Comparison of ENCODE assay signal across 1 cellular context in genomic region chr20:23132293-23132929, GRCh38.
TF ChIP-seq lines count a peak whose summit lies in the region.

No MANE protein-coding gene starts in this region.

TF ChIP-seq in K562, 482 proteins besides CTCF, POLR2A, EP300 and RAD21 (continued from another document and continues in another):
- TF ChIP-seq NRF1 (conservative IDR thresholded peaks at IDR 0.05 in 1 of 2, IDR thresholded peaks at IDR 0.05 in 1 of 2) = peak; percentile 62 to 63
- no peak for TF ChIP-seq LARP7 (IDR thresholded peaks at IDR 0.05)
- TF ChIP-seq PCBP1 (IDR thresholded peaks at IDR 0.05; ENCODE audit: low read depth, low read length, poor library complexity, severe bottlenecking) = no peak
- no peak for TF ChIP-seq ILK (tag; IDR thresholded peaks at IDR 0.05; ENCODE audit: borderline replicate concordance, low read depth)
- TF ChIP-seq NFATC3 (IDR thresholded peaks at IDR 0.05) = 0 out of 2 replicates have a peak, but pooled peaks have one; percentile 18
- TF ChIP-seq KAT8 (IDR thresholded peaks at IDR 0.05; ENCODE audit: low read depth) = no peak
- TF ChIP-seq SAP30 (IDR thresholded peaks at IDR 0.05; ENCODE audit: borderline replicate concordance, insufficient read depth, low read depth, low read length, poor library complexity, severe bottlenecking) = peak; percentile 7
- no peak for TF ChIP-seq USF2 (CRISPR knock-in tag; IDR thresholded peaks at IDR 0.05)
- TF ChIP-seq CEBPG (CRISPR knock-in tag; IDR thresholded peaks at IDR 0.05) = peak; percentile 80
- peak in 1 of 2 experiments; percentile 82; a peak in 3 of 4 replicates for TF ChIP-seq CEBPG (tag; conservative IDR thresholded peaks at IDR 0.05 in 1 of 2, IDR thresholded peaks at IDR 0.05 in 1 of 2)
- no peak for TF ChIP-seq CCAR2 (IDR thresholded peaks at IDR 0.05; ENCODE audit: low read depth, low read length)
- 0 out of 2 replicates have a peak, but pooled peaks have one; percentile 9 for TF ChIP-seq ETV1 (tag; conservative IDR thresholded peaks at IDR 0.05; ENCODE audit: low read depth)
- peak; percentile 58 for TF ChIP-seq POLR2B (IDR thresholded peaks at IDR 0.05; ENCODE audit: low read depth, partially characterized antibody)
- no peak for TF ChIP-seq ZNF76 (CRISPR knock-in tag; IDR thresholded peaks at IDR 0.05; ENCODE audit: borderline replicate concordance)
- TF ChIP-seq CREB1 (IDR thresholded peaks at IDR 0.05) = peak; percentile 92
- peak; percentile 80 for TF ChIP-seq CREB1 (CRISPR knock-in tag; IDR thresholded peaks at IDR 0.05)
- peak; percentile 14 for TF ChIP-seq CHD1 (IDR thresholded peaks at IDR 0.05; ENCODE audit: low read length)
- 0 out of 2 replicates have a peak, but pooled peaks have one; percentile 2 for TF ChIP-seq ZBTB5 (IDR thresholded peaks at IDR 0.05)
- no peak for TF ChIP-seq CHD2 (IDR thresholded peaks at IDR 0.05; ENCODE audit: low read depth, low read length)
- TF ChIP-seq TAF7 (tag; IDR thresholded peaks at IDR 0.05) = 0 out of 2 replicates have a peak, but pooled peaks have one; percentile 25
- TF ChIP-seq NCOA4 (IDR thresholded peaks at IDR 0.05; ENCODE audit: partially characterized antibody) = no peak
- TF ChIP-seq HLTF (IDR thresholded peaks at IDR 0.05) = no peak
- no peak for TF ChIP-seq CEBPZ (IDR thresholded peaks at IDR 0.05; ENCODE audit: borderline replicate concordance, low read depth, low read length)
- no peak for TF ChIP-seq SRSF9 (IDR thresholded peaks at IDR 0.05; ENCODE audit: borderline replicate concordance, low read depth, low read length)
- TF ChIP-seq NR0B1 (IDR thresholded peaks at IDR 0.05; ENCODE audit: partially characterized antibody) = no peak
- TF ChIP-seq ZNF609 (CRISPR knock-in tag; IDR thresholded peaks at IDR 0.05; ENCODE audit: borderline replicate concordance) = peak; percentile 65; the same call in 1 of the 2 replicates
- TF ChIP-seq NFRKB (IDR thresholded peaks at IDR 0.05; ENCODE audit: low read depth) = peak; percentile 93
- TF ChIP-seq POLR2H (tag; IDR thresholded peaks at IDR 0.05; ENCODE audit: low read depth) = peak; percentile 65; the same call in 1 of the 2 replicates
- TF ChIP-seq CSDE1 (IDR thresholded peaks at IDR 0.05) = 0 out of 4 replicates have a peak, but pooled peaks of 1 of the 2 experiments have one; percentile 44
- peak; percentile 46; the same call in 1 of the 2 replicates for TF ChIP-seq PKNOX1 (IDR thresholded peaks at IDR 0.05)
- no peak for TF ChIP-seq KAT2B (IDR thresholded peaks at IDR 0.05; ENCODE audit: low read depth, low read length)
- peak; percentile 72 for TF ChIP-seq SUPT5H (IDR thresholded peaks at IDR 0.05)
- peak; percentile 85 for TF ChIP-seq ZFX (CRISPR knock-in tag; IDR thresholded peaks at IDR 0.05)
- peak; percentile 59; the same call in 1 of the 2 replicates for TF ChIP-seq RBFOX2 (IDR thresholded peaks at IDR 0.05; ENCODE audit: low read depth, low read length)
- no peak for TF ChIP-seq PRMT5 (CRISPR knock-in tag; IDR thresholded peaks at IDR 0.05)
- peak; percentile 45; the same call in 1 of the 2 replicates for TF ChIP-seq MAX (CRISPR knock-in tag; IDR thresholded peaks at IDR 0.05)
- TF ChIP-seq BHLHE40 (IDR thresholded peaks at IDR 0.05; ENCODE audit: low read length) = no peak
- no peak for TF ChIP-seq ZNF449 (CRISPR knock-in tag; IDR thresholded peaks at IDR 0.05)
- no peak for TF ChIP-seq ZNF561 (CRISPR knock-in tag; conservative IDR thresholded peaks at IDR 0.05)
- TF ChIP-seq KLF13 (tag; IDR thresholded peaks at IDR 0.05; ENCODE audit: borderline replicate concordance, low read depth) = 0 out of 2 replicates have a peak, but pooled peaks have one; percentile 22
- no peak for TF ChIP-seq XRCC3 (IDR thresholded peaks at IDR 0.05)
- peak; percentile 60; the same call in 1 of the 2 replicates for TF ChIP-seq ATF3 (IDR thresholded peaks at IDR 0.05)
- TF ChIP-seq ATF3 (CRISPR knock-in tag; conservative IDR thresholded peaks at IDR 0.05) = no peak
- TF ChIP-seq HNRNPK (IDR thresholded peaks at IDR 0.05; ENCODE audit: low read depth, low read length, poor library complexity, severe bottlenecking) = no peak
- peak; percentile 75 for TF ChIP-seq JUN (IDR thresholded peaks at IDR 0.05; ENCODE audit: borderline replicate concordance, low read depth, low read length)
- peak; percentile 95; the same call in 1 of the 2 replicates for TF ChIP-seq JUN (CRISPR knock-in tag; IDR thresholded peaks at IDR 0.05; ENCODE audit: borderline replicate concordance)
- no peak for TF ChIP-seq PHB (CRISPR knock-in tag; IDR thresholded peaks at IDR 0.05)
- no peak for TF ChIP-seq RHOXF2B (CRISPR knock-in tag; conservative IDR thresholded peaks at IDR 0.05)
- TF ChIP-seq CREM (IDR thresholded peaks at IDR 0.05; ENCODE audit: low read depth) = peak; percentile 93
- TF ChIP-seq KHSRP (IDR thresholded peaks at IDR 0.05) = peak; percentile 33; the same call in 1 of the 2 replicates
- peak; percentile 36; the same call in 1 of the 2 replicates for TF ChIP-seq ZKSCAN8 (CRISPR knock-in tag; IDR thresholded peaks at IDR 0.05)
- TF ChIP-seq ZFP36 (IDR thresholded peaks at IDR 0.05; ENCODE audit: low read depth, low read length, partially characterized antibody) = no peak
- TF ChIP-seq EP400 (IDR thresholded peaks at IDR 0.05) = peak; percentile 58
- TF ChIP-seq FOXK2 (conservative IDR thresholded peaks at IDR 0.05 in 1 of 2, IDR thresholded peaks at IDR 0.05 in 1 of 2; ENCODE audit: low read depth in 2 of 2) = no peak; a peak in 1 of 4 replicates
